Comparison of ENCODE assay signal across 9 cellular contexts in the genomic region with DNA sequence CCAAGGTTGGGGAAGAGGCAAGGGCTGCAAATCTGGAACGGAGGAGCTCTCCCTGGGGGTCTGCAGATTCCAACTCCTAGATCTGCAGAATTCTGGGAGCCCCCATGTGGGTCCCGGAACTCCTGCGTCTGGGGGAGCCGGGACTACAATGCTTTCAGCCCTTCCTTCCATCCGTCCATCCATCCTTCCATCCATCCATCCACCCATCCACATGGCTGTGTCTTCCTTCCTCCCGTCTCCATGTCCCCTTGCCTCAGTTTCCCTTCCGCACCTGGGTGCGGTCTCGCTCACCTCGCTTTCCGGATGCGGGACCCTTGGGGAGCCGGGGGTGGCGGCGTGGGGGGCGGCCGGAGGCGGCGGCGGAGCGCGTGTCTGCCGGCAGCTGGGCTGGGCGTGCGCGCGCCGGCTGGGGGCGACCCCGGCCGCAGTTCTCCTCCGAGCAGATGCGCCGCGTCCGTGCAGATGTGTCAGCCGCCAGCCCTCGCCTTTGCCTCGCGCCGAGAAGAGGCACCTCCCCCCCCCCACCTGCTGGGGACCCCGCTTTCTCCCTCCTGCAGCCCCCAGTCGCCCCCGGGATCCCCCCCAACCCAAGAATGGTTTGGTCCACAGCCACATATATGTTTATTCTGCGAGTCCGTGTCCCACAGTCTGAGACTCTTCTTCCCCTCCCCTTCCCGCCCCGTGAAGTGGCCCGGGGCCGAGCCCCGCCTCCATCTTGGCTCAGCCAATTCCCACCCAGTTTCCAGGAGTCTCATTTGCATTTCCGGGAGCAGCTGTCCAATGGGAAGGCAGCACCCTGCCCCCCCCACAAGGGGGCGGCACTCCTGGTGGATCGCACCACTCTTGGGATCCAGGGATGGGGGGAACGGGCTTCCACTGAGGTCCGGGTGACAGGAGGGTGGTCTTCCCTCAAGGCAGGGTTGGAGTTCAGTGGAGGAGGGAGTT. TPM values are rescaled to one million over a fixed set of nuclear protein-coding genes. Genes with fewer than 3 reads are reported as not detected.
DNase-seq lines count a peak whose midpoint lies in the region; ATAC-seq, FAIRE-seq and TF ChIP-seq lines count a peak whose summit lies in the region.
"Had no signal": no experiment of that assay in that cellular context is flagged by ENCODE, and none has a peak within 500 bp of the region (broad histone marks: within the 10 kb centered on the region; RNA-seq: fewer than 3 reads in every experiment).

No MANE protein-coding gene starts in this region.

- no peak for ATAC-seq in GM21528 (IDR thresholded peaks at IDR 0.05; ENCODE audit: low FRiP score, unreplicated experiment)
- no peak for ATAC-seq in GM21529 (IDR thresholded peaks at IDR 0.05; ENCODE audit: unreplicated experiment)

- DNase-seq in D341Med (ENCODE audit: low spot score), result peak; percentile 90
- DNase-seq in MG63, result peak; percentile 76
- DNase-seq in SK-MEL-5 (ENCODE audit: low read depth, low spot score), result peak; percentile 69
- peak; percentile 96 for DNase-seq in cerebellar cortex (ENCODE audit: low spot score)
- DNase-seq in kidney, result peak; percentile 91
- peak; percentile 43 for DNase-seq in stimulated activated CD4-positive, alpha-beta T cell treated with anti-CD3 and anti-CD28 coated beads, Interleukin-4, amount 100 ng/mL, for 24 hours

- no peak for TF ChIP-seq CTCF in kidney (IDR thresholded peaks at IDR 0.05; ENCODE audit: borderline replicate concordance, extremely low read depth, insufficient read depth)

- in situ Hi-C loops in SK-MEL-5 (cut with HindIII; ENCODE audit: low pct_unique_long_range_greater_than_20kb, low sequenced_read_pairs), result no loop called here

- H3K4me1 ChIP-seq in kidney (ENCODE audit: control insufficient read depth in 1 of 2, insufficient read depth in 1 of 2, low read depth in 1 of 2, low read length in 2 of 2), result no peaks in the 10 kb centered on the region

- H3K27ac ChIP-seq in kidney (ENCODE audit: low read depth in 2 of 2, low read length in 2 of 2), result no peak overlapping the region
- H3K27ac ChIP-seq: HL-60 had no signal

- H3K4me3 ChIP-seq in MG63, result no peak overlapping the region
- H3K4me3 ChIP-seq in kidney (ENCODE audit: low read length in 2 of 2), result no peak overlapping the region

- intact Hi-C loops in kidney (cut with DNase I), result no loop called here

- H3K9ac ChIP-seq in kidney (ENCODE audit: low read length in 2 of 2), result no peak overlapping the region

- H3K9me3 ChIP-seq in MG63, result no peaks in the 10 kb centered on the region
- H3K9me3 ChIP-seq in kidney (ENCODE audit: control insufficient read depth in 1 of 2, low read length in 2 of 2), result no peaks in the 10 kb centered on the region

- H3K27me3 ChIP-seq in MG63, result peaks cover 14% of the 10 kb centered on the region

- H3K36me3 ChIP-seq in MG63 (peaks cover 8% of the 10 kb centered on the region), kidney (ENCODE audit: control insufficient read depth in 1 of 2, insufficient read depth in 2 of 2, low read length in 2 of 2) (no peaks in the 10 kb centered on the region)

- FAIRE-seq in kidney (lab: Jason Lieb, UNC), result no peak

RNA-seq across cellular contexts. Expression of gene ISOC2, which starts 8.8 kb away (rescaled TPM):
- total RNA-seq in MG63 (2014; rRNA removed; shearing (Covaris generic); ENCODE audit: low replicate concordance), result 149 and 180 TPM in 2 replicates
- total RNA-seq in SK-MEL-5 (2014; rRNA removed; shearing (Covaris generic)), result 79.2 and 90.6 TPM in 2 replicates
- polyA plus RNA-seq in SK-MEL-5 (2015; cell fraction: cytosol; rRNA removed), result 82.1 and 82.4 TPM in 2 replicates
- polyA plus RNA-seq in SK-MEL-5 (2015; cell fraction: nucleus; rRNA removed), result 31.0 and 40.9 TPM in 2 replicates
- total RNA-seq in kidney, result 45.9 TPM
- polyA plus RNA-seq in kidney (ENCODE audit: insufficient read depth, low read depth, low replicate concordance), result 326 TPM

RNA-seq across cellular contexts. Expression of gene SHISA7, which starts 9.6 kb away (rescaled TPM):
- not detected in 2 replicates for total RNA-seq in MG63 (2014; rRNA removed; shearing (Covaris generic); ENCODE audit: low replicate concordance)
- total RNA-seq in SK-MEL-5 (2014; rRNA removed; shearing (Covaris generic)), result not detected in 2 replicates
- 0.01 TPM in 1 of 2 replicates, not detected in the other for polyA plus RNA-seq in SK-MEL-5 (2015; cell fraction: cytosol; rRNA removed)
- polyA plus RNA-seq in SK-MEL-5 (2015; cell fraction: nucleus; rRNA removed), result not detected in 2 replicates
- total RNA-seq in kidney, result not detected
- not detected for polyA plus RNA-seq in kidney (ENCODE audit: insufficient read depth, low read depth, low replicate concordance)

RNA-seq across cellular contexts. Expression of gene C19orf85, which starts 11.9 kb away (rescaled TPM):
- total RNA-seq in MG63 (2014; rRNA removed; shearing (Covaris generic); ENCODE audit: low replicate concordance), result not detected in 2 replicates
- total RNA-seq in SK-MEL-5 (2014; rRNA removed; shearing (Covaris generic)), result not detected in 2 replicates
- polyA plus RNA-seq in SK-MEL-5 (2015; cell fraction: cytosol; rRNA removed), result not detected in 2 replicates
- not detected in 2 replicates for polyA plus RNA-seq in SK-MEL-5 (2015; cell fraction: nucleus; rRNA removed)
- total RNA-seq in kidney, result not detected
- polyA plus RNA-seq in kidney (ENCODE audit: insufficient read depth, low read depth, low replicate concordance), result not detected

RNA-seq across cellular contexts. Expression of gene ZNF628, which starts 23.8 kb away (rescaled TPM):
- 3.1 and 4.0 TPM in 2 replicates for total RNA-seq in MG63 (2014; rRNA removed; shearing (Covaris generic); ENCODE audit: low replicate concordance)
- 0.71 and 3.1 TPM in 2 replicates for total RNA-seq in SK-MEL-5 (2014; rRNA removed; shearing (Covaris generic))
- polyA plus RNA-seq in SK-MEL-5 (2015; cell fraction: cytosol; rRNA removed), result 9.5 and 9.7 TPM in 2 replicates
- polyA plus RNA-seq in SK-MEL-5 (2015; cell fraction: nucleus; rRNA removed), result 1.5 and 2.8 TPM in 2 replicates
- 12.0 TPM for total RNA-seq in kidney
- polyA plus RNA-seq in kidney (ENCODE audit: insufficient read depth, low read depth, low replicate concordance), result 2.3 TPM

RNA-seq across cellular contexts. Expression of gene NAT14, which starts 32.3 kb away (rescaled TPM):
- total RNA-seq in MG63 (2014; rRNA removed; shearing (Covaris generic); ENCODE audit: low replicate concordance), result 19.7 and 35.1 TPM in 2 replicates
- total RNA-seq in SK-MEL-5 (2014; rRNA removed; shearing (Covaris generic)), result 11.8 TPM in 2 replicates
- polyA plus RNA-seq in SK-MEL-5 (2015; cell fraction: cytosol; rRNA removed), result 25.5 and 30.8 TPM in 2 replicates
- 63.0 and 82.9 TPM in 2 replicates for polyA plus RNA-seq in SK-MEL-5 (2015; cell fraction: nucleus; rRNA removed)
- total RNA-seq in kidney, result 42.6 TPM
- 45.0 TPM for polyA plus RNA-seq in kidney (ENCODE audit: insufficient read depth, low read depth, low replicate concordance)

Comparison
In these comparisons a context has a peak if more than half of its experiments do, and no peak if none do; other contexts are left out.
1. DNase-seq: peak in every context shown above with its lines; median percentile 96 in cerebellar cortex; 91 in kidney; 90 in D341Med; 76 in MG63; 69 in SK-MEL-5; 43 in stimulated activated CD4-positive, alpha-beta T cell treated with anti-CD3 and anti-CD28 coated beads, Interleukin-4, amount 100 ng/mL, for 24 hours.